ENCODE assay signal across 12 cellular contexts in the genomic region with DNA sequence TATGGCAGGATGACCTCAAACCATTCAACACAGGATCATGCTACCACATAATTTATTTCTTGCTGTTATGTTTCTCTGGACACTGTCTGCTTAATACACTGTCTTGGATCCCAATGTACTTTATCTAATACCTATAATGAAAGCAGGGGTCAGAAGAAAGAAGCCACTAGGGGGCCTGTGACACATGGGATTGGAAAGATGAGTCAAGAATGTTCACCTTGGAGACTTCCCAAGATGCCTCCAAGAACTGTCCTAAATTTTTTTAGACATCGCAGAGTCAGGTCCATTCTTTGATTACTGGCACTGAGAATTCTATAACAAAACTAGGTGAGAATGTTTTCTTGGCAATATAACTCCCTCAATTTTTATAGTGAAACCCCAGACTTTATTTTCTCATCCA.
DNase-seq lines count a peak whose midpoint lies in the region; ATAC-seq and TF ChIP-seq lines count a peak whose summit lies in the region.
"Had no signal": no experiment of that assay in that cellular context is flagged by ENCODE, and none has a peak within 500 bp of the region (broad histone marks: within the 10 kb centered on the region; RNA-seq: fewer than 3 reads in every experiment).

No MANE protein-coding gene starts in this region.

- DNase-seq in AG20443 (ENCODE audit: low spot score) (peak; percentile 16), GM04504 (ENCODE audit: low read depth) (peak; percentile 3), NAMALWA (ENCODE audit: low spot score) (peak; percentile 31), fibroblast of pulmonary artery (ENCODE audit: low read depth) (no peak), SIG-M5 treated with dmso at 0.1 percent for 504 hours (lab: John Stamatoyannopoulos, UW; ENCODE audit: unreplicated experiment) (no peak), NCI-H2227 treated with DMSO at 0.1 percent for 48 hours (lab: John Stamatoyannopoulos, UW) (no peak)
- no peak for DNase-seq in activated effector memory CD4-positive, alpha-beta T cell treated with Interleukin-2 at 50 U/mL for 16 hours
- DNase-seq: activated T-cell treated with anti-CD3 and anti-CD28 coated beads, Interleukin-2, amount 50 U/mL, for 24 hours; pancreas; SJCRH30 had no signal

- TF ChIP-seq CTCF in fibroblast of pulmonary artery (IDR thresholded peaks at IDR 0.05; ENCODE audit: low read length, missing control alignments) = peak; percentile 5

- ATAC-seq in GM19455 (IDR thresholded peaks at IDR 0.05; ENCODE audit: unreplicated experiment) = no peak
- ATAC-seq: HCT116, pancreas had no signal

- H3K4me3 ChIP-seq in fibroblast of pulmonary artery (replicated peaks; ENCODE audit: low read depth, low read length) = no peak overlapping the region
- H3K4me3 ChIP-seq: pancreas, SJCRH30 had no signal

Comparison
In these comparisons a context has a peak if more than half of its experiments do, and no peak if none do; other contexts are left out.
1. DNase-seq: peak in AG20443 (single experiment), GM04504 (single experiment) and NAMALWA (single experiment); none in fibroblast of pulmonary artery (single experiment), SIG-M5 treated with dmso at 0.1 percent for 504 hours (single experiment), NCI-H2227 treated with DMSO at 0.1 percent for 48 hours (single experiment) and activated effector memory CD4-positive, alpha-beta T cell treated with Interleukin-2 at 50 U/mL for 16 hours (single experiment).